In genomic region chr7:111855161-111855841, GRCh38 we compare ENCODE assay signal across 8 cellular contexts.
DNase-seq lines count a peak whose midpoint lies in the region; ATAC-seq and TF ChIP-seq lines count a peak whose summit lies in the region.

No MANE protein-coding gene starts in this region.

- H3K4me1 ChIP-seq in lower lobe of right lung, result peaks cover 9% of the 10 kb centered on the region

- POLR2A ChIA-PET in AG04450 (lab: Yijun Ruan, JAX), result interaction anchor here (0.6 to 1.0 kb wide), 2 partner anchors 9 to 92 kb away, joined by 4 read pairs; no protein-coding TSS in a partner anchor

- H3K27ac ChIP-seq in AG04450 (ENCODE audit: low read depth, low read length), result no peak overlapping the region
- no peak overlapping the region for H3K27ac ChIP-seq in lower lobe of right lung

- DNase-seq in AG04450 (ENCODE audit: low read depth, low spot score) (peak; percentile 68), NCI-H446 treated with DMSO at 0.1 percent for 48 hours (lab: John Stamatoyannopoulos, UW) (peak; percentile 47), cardiac fibroblast (ENCODE audit: low read depth in 2 of 2) (peak; percentile 83 to 89), lower lobe of right lung (no peak), germinal center (ENCODE audit: low spot score) (no peak)
- DNase-seq in activated naive CD4-positive, alpha-beta T cell (lab: John Stamatoyannopoulos, UW), result no peak

- peak; percentile 68 for ATAC-seq in HG02763 (IDR thresholded peaks at IDR 0.05; ENCODE audit: unreplicated experiment)
- ATAC-seq in lower lobe of right lung, result peak; percentile 58 to 79

- H3K4me3 ChIP-seq in AG04450 (ENCODE audit: low read depth, low read length), result no peak overlapping the region
- H3K4me3 ChIP-seq in cardiac fibroblast (replicated peaks in 1 of 2; ENCODE audit: low read depth in 2 of 2, low read length in 2 of 2), result no peak overlapping the region
- H3K4me3 ChIP-seq in lower lobe of right lung, result no peak overlapping the region

- peaks cover 30% of the 10 kb centered on the region for H3K36me3 ChIP-seq in lower lobe of right lung

- intact Hi-C loops in lower lobe of right lung (cut with DNase I), result no loop called here

- H3K27me3 ChIP-seq in AG04450 (ENCODE audit: control insufficient read depth, insufficient read depth, low read length), result no peaks in the 10 kb centered on the region
- H3K27me3 ChIP-seq in lower lobe of right lung (ENCODE audit: low read depth), result no peaks in the 10 kb centered on the region

- CTCF ChIA-PET in AG04450 (lab: Charles Lee), result interaction anchor here (0.5 to 6.2 kb wide), 46 partner anchors 11 to 761 kb away, joined by 3 to 83 read pairs (median 4); no protein-coding TSS in a partner anchor

- H3K9me3 ChIP-seq in AG04450 (ENCODE audit: control insufficient read depth, insufficient read depth, low read length) (peaks cover under 1% of the 10 kb centered on the region; the same call in 1 of the 2 replicates), lower lobe of right lung (no peaks in the 10 kb centered on the region)

- TF ChIP-seq CTCF in AG04450 (IDR thresholded peaks at IDR 0.05; ENCODE audit: low read depth, low read length) (peak; percentile 82), GM12874 (IDR thresholded peaks at IDR 0.05; ENCODE audit: insufficient read depth, low read depth, low read length) (peak; percentile 56), cardiac fibroblast (IDR thresholded peaks at IDR 0.05; ENCODE audit: low read depth, low read length) (peak; percentile 76), lower lobe of right lung (IDR thresholded peaks at IDR 0.05) (peak; percentile 26)

Comparison
In these comparisons a context has a peak if more than half of its experiments do, and no peak if none do; other contexts are left out.
1. DNase-seq: peak in AG04450 (single experiment), NCI-H446 treated with DMSO at 0.1 percent for 48 hours (single experiment) and cardiac fibroblast (2 of 2); none in lower lobe of right lung (single experiment), germinal center (single experiment) and activated naive CD4-positive, alpha-beta T cell (0 of 4).
2. CTCF ChIP-seq: peak in every context shown above with its lines; median percentile 82 in AG04450; 76 in cardiac fibroblast; 56 in GM12874; 26 in lower lobe of right lung.